Comparison of ENCODE assay signal across 15 cellular contexts in genomic region chr9:129809346-129809745, GRCh38. TPM values are rescaled to one million over a fixed set of nuclear protein-coding genes. Genes with fewer than 3 reads are reported as not detected.
"Had no signal": no experiment of that assay in that cellular context is flagged by ENCODE, and none has a peak within 500 bp of the region (broad histone marks: within the 10 kb centered on the region; RNA-seq: fewer than 3 reads in every experiment).

No MANE protein-coding gene starts in this region.

- H3K4me3 Mint-ChIP-seq: activated naive CD4-positive, alpha-beta T cell treated with anti-CD3 and anti-CD28 coated beads, Interleukin-2, amount 50 U/mL, for 24 hours; brain; central memory CD8-positive, alpha-beta T cell; effector memory CD8-positive, alpha-beta T cell; stimulated activated naive B cell treated with anti-CD40 and anti-IgM and Interleukin-4, amounts not matched to agents 10 μg/mL and 1 μg/mL and 100 μg/mL, for 72 hours had no signal

- H3K27ac ChIP-seq: parathyroid adenoma had no signal

- H3K9me3 Mint-ChIP-seq: activated naive CD4-positive, alpha-beta T cell treated with anti-CD3 and anti-CD28 coated beads, Interleukin-2, amount 50 U/mL, for 24 hours; brain; central memory CD8-positive, alpha-beta T cell; effector memory CD8-positive, alpha-beta T cell; stimulated activated naive B cell treated with anti-CD40 and anti-IgM and Interleukin-4, amounts not matched to agents 10 μg/mL and 1 μg/mL and 100 μg/mL, for 72 hours had no signal

- H3K4me1 ChIP-seq: parathyroid adenoma had no signal

- ATAC-seq: activated CD4-positive, CD25-positive, alpha-beta regulatory T cell treated with anti-CD3 and anti-CD28 coated beads, Interleukin-2, amount 50 U/mL, for 24 hours; effector memory CD8-positive, alpha-beta T cell; left lobe of liver; stimulated activated naive B cell treated with anti-CD40 and anti-IgM and Interleukin-4, amounts not matched to agents 10 μg/mL and 1 μg/mL and 100 μg/mL, for 72 hours had no signal

- H3K27ac Mint-ChIP-seq: activated naive CD4-positive, alpha-beta T cell treated with anti-CD3 and anti-CD28 coated beads, Interleukin-2, amount 50 U/mL, for 24 hours; stimulated activated naive B cell treated with anti-CD40 and anti-IgM and Interleukin-4, amounts not matched to agents 10 μg/mL and 1 μg/mL and 100 μg/mL, for 72 hours had no signal

- DNase-seq: effector memory CD8-positive, alpha-beta T cell; erythroblast; hippocampal formation; midbrain; retina; stimulated activated naive B cell treated with anti-CD40 and anti-IgM and Interleukin-4, amounts not matched to agents 10 μg/mL and 1 μg/mL and 100 μg/mL, for 72 hours; SW 1271; trophoblast cell had no signal

- H3K27me3 Mint-ChIP-seq: activated naive CD4-positive, alpha-beta T cell treated with anti-CD3 and anti-CD28 coated beads, Interleukin-2, amount 50 U/mL, for 24 hours; brain; central memory CD8-positive, alpha-beta T cell; effector memory CD8-positive, alpha-beta T cell; stimulated activated naive B cell treated with anti-CD40 and anti-IgM and Interleukin-4, amounts not matched to agents 10 μg/mL and 1 μg/mL and 100 μg/mL, for 72 hours had no signal

RNA-seq across cellular contexts. Expression of gene PTGES, which starts 56.5 kb away (rescaled TPM):
- total RNA-seq: left lobe of liver, myocyte had no signal
